Comparison of ENCODE assay signal across 22 cellular contexts in genomic region chr12:22413592-22413991, GRCh38.
"Had no signal": no experiment of that assay in that cellular context is flagged by ENCODE, and none has a peak within 500 bp of the region (broad histone marks: within the 10 kb centered on the region; RNA-seq: fewer than 3 reads in every experiment).

No MANE protein-coding gene starts in this region.

- H3K4me1 Mint-ChIP-seq: activated B cell treated with CpG ODN at 0.5 μM for 24 hours had no signal

- ATAC-seq: activated T-cell treated with anti-CD3 and anti-CD28 coated beads, Interleukin-2, amount 50 U/mL, for 4 hours; PC-3 had no signal

- H3K4me2 ChIP-seq: KMS-11 had no signal

- H3K4me3 Mint-ChIP-seq: activated B cell treated with CpG ODN at 0.5 μM for 24 hours; activated naive CD4-positive, alpha-beta T cell treated with anti-CD3 and anti-CD28 coated beads for 36 hours; activated naive CD8-positive, alpha-beta T cell; activated T-cell treated with anti-CD3 and anti-CD28 coated beads, Interleukin-2, amount 50 U/mL, for 4 hours had no signal

- H3K27me3 ChIP-seq: brain microvascular endothelial cell, cardiac muscle cell had no signal

- H3K36me3 Mint-ChIP-seq: activated naive CD8-positive, alpha-beta T cell had no signal

- H3K9ac ChIP-seq: KMS-11 had no signal

- DNase-seq: activated B cell treated with CpG ODN at 0.5 μM for 24 hours; activated CD4-positive, alpha-beta T cell treated with anti-CD3 and anti-CD28 coated beads for 1 hour; activated CD8-positive, alpha-beta memory T cell treated with anti-CD3 and anti-CD28 coated beads for 24 hours; activated effector memory CD4-positive, alpha-beta T cell treated with anti-CD3 and anti-CD28 coated beads, Interleukin-2, amount 50 U/mL, for 16 hours; activated naive CD4-positive, alpha-beta T cell treated with anti-CD3 and anti-CD28 coated beads for 36 hours; activated T-cell treated with anti-CD3 and anti-CD28 coated beads, Interleukin-2, amount 50 U/mL, for 4 hours; amygdala; brain microvascular endothelial cell; cerebellar nuclear complex; NCI-H1092 treated with DMSO at 0.1 percent for 48 hours; NCI-H1417 treated with DMSO at 0.1 percent for 48 hours; NCI-H1694 treated with DMSO at 0.1 percent for 48 hours; NCI-H2029 treated with DMSO at 0.1 percent for 48 hours; NCI-H510A treated with DMSO at 0.1 percent for 48 hours; NCI-H69; PC-3; SIG-M5; T-helper 2 cell; T1000 had no signal

- H3K27ac Mint-ChIP-seq: activated B cell treated with CpG ODN at 0.5 μM for 24 hours; activated naive CD4-positive, alpha-beta T cell treated with anti-CD3 and anti-CD28 coated beads for 36 hours; activated naive CD8-positive, alpha-beta T cell had no signal

- H3K36me3 ChIP-seq: brain microvascular endothelial cell, cardiac muscle cell had no signal

- H3K27me3 Mint-ChIP-seq: activated B cell treated with CpG ODN at 0.5 μM for 24 hours had no signal

- H3K27ac ChIP-seq: brain microvascular endothelial cell, cardiac muscle cell, KMS-11 had no signal

- H3K4me3 ChIP-seq: cardiac muscle cell had no signal

- H3K9me3 Mint-ChIP-seq: activated B cell treated with CpG ODN at 0.5 μM for 24 hours; activated naive CD4-positive, alpha-beta T cell treated with anti-CD3 and anti-CD28 coated beads for 36 hours; activated T-cell treated with anti-CD3 and anti-CD28 coated beads, Interleukin-2, amount 50 U/mL, for 4 hours had no signal
